In genomic region chr17:59769891-59770290, GRCh38 we compare ENCODE assay signal across 14 cellular contexts.
DNase-seq lines count a peak whose midpoint lies in the region; ATAC-seq and TF ChIP-seq lines count a peak whose summit lies in the region.
"Had no signal": no experiment of that assay in that cellular context is flagged by ENCODE, and none has a peak within 500 bp of the region (broad histone marks: within the 10 kb centered on the region; RNA-seq: fewer than 3 reads in every experiment).

No MANE protein-coding gene starts in this region.

- POLR2A ChIA-PET in GM10248 (lab: Yijun Ruan, JAX): no interaction called here

- H3K4me1 ChIP-seq in ACC112 (ENCODE audit: control insufficient read depth, insufficient read depth, low read length, unreplicated experiment) (peaks cover 32% of the 10 kb centered on the region), left lung (peaks cover 13 to 52% of the 10 kb centered on the region in 2 donors)

- intact Hi-C loops in left lung (cut with DNase I) (no loop called here), Calu3 (cut with micrococcal nuclease; ENCODE audit: unreplicated experiment) (no loop called here)

- no peak for ATAC-seq in activated naive CD8-positive, alpha-beta T cell treated with anti-CD3 and anti-CD28 coated beads, Interleukin-2, amount 50 U/mL, for 24 hours
- ATAC-seq in left lung: peak; percentile 67
- ATAC-seq in HG03159 (IDR thresholded peaks at IDR 0.05; ENCODE audit: unreplicated experiment): no peak
- ATAC-seq: CD8-positive, alpha-beta T cell had no signal

- CTCF ChIA-PET in GM10248 (lab: Yijun Ruan, JAX): interaction anchor here (2.1 to 2.7 kb wide), 2 partner anchors 10 to 16 kb away, joined by 6 to 11 read pairs; no protein-coding TSS in a partner anchor
- CTCF ChIA-PET in Calu3 (lab: Charles Lee): interaction anchor here (0.6 to 1.0 kb wide), 2 partner anchors 12 to 646 kb away, joined by 3 to 4 read pairs; no protein-coding TSS in a partner anchor

- H3K27me3 ChIP-seq in ACC112 (ENCODE audit: insufficient read depth, low read length): no peaks in the 10 kb centered on the region
- H3K27me3 ChIP-seq in left lung: no peaks in the 10 kb centered on the region
- H3K27me3 ChIP-seq: hepatocyte had no signal

- no peaks in the 10 kb centered on the region for H3K9me3 ChIP-seq in left lung

- BruUV-seq in Calu3 (replicated peaks; lab: Mats Ljungman, UMichigan): no TSS peak

- peak overlapping the region; percentile 64 for H3K27ac Mint-ChIP-seq in activated naive CD8-positive, alpha-beta T cell treated with anti-CD3 and anti-CD28 coated beads, Interleukin-2, amount 50 U/mL, for 24 hours
- no peak overlapping the region for H3K27ac Mint-ChIP-seq in Calu3 (ENCODE audit: unreplicated experiment)
- H3K27ac Mint-ChIP-seq: CD8-positive, alpha-beta T cell; type B pancreatic cell had no signal

- no peak overlapping the region for H2AFZ ChIP-seq in ACC112 (ENCODE audit: low read length, unreplicated experiment)
- H2AFZ ChIP-seq: hepatocyte had no signal

- H3K9me3 Mint-ChIP-seq in activated naive CD8-positive, alpha-beta T cell treated with anti-CD3 and anti-CD28 coated beads, Interleukin-2, amount 50 U/mL, for 24 hours: no peaks in the 10 kb centered on the region
- no peaks in the 10 kb centered on the region for H3K9me3 Mint-ChIP-seq in Calu3 (ENCODE audit: low read depth, unreplicated experiment)
- H3K9me3 Mint-ChIP-seq: CD8-positive, alpha-beta T cell; type B pancreatic cell had no signal

- H3K36me3 ChIP-seq in ACC112 (ENCODE audit: insufficient read depth, low read length) (peaks cover 10% of the 10 kb centered on the region), left lung (peaks cover 0 to 45% of the 10 kb centered on the region in 2 donors)

- H3K36me3 Mint-ChIP-seq in activated naive CD8-positive, alpha-beta T cell treated with anti-CD3 and anti-CD28 coated beads, Interleukin-2, amount 50 U/mL, for 24 hours (ENCODE audit: low read depth): peaks cover 43% of the 10 kb centered on the region
- H3K36me3 Mint-ChIP-seq in Calu3 (ENCODE audit: insufficient read depth, unreplicated experiment): peaks cover 24% of the 10 kb centered on the region

- no peaks in the 10 kb centered on the region for H3K27me3 Mint-ChIP-seq in activated naive CD8-positive, alpha-beta T cell treated with anti-CD3 and anti-CD28 coated beads, Interleukin-2, amount 50 U/mL, for 24 hours
- H3K27me3 Mint-ChIP-seq in Calu3 (ENCODE audit: unreplicated experiment): no peaks in the 10 kb centered on the region
- H3K27me3 Mint-ChIP-seq: type B pancreatic cell had no signal

- H3K4me3 ChIP-seq in ACC112 (ENCODE audit: low read depth, low read length) (no peak overlapping the region), left lung (no peak overlapping the region)
- H3K4me3 ChIP-seq: hepatocyte had no signal

- DNase-seq in HCEC 1CT (peak; percentile 45), left lung (no peak), GM10248 (ENCODE audit: extremely low spot score) (no peak), cerebellar nuclear complex (lab: John Stamatoyannopoulos, UW) (no peak), Calu3 (no peak)
- no peak for DNase-seq in activated naive CD8-positive, alpha-beta T cell treated with anti-CD3 and anti-CD28 coated beads, Interleukin-2, amount 50 U/mL, for 24 hours
- DNase-seq: activated CD4-positive, CD25-positive, alpha-beta regulatory T cell; CD8-positive, alpha-beta T cell; NCI-H345; SHP77 treated with DMSO at 0.1 percent for 48 hours had no signal

- peaks cover 47% of the 10 kb centered on the region for H3K4me1 Mint-ChIP-seq in activated naive CD8-positive, alpha-beta T cell treated with anti-CD3 and anti-CD28 coated beads, Interleukin-2, amount 50 U/mL, for 24 hours
- no peaks in the 10 kb centered on the region for H3K4me1 Mint-ChIP-seq in Calu3 (ENCODE audit: low read depth, unreplicated experiment)

- peaks cover 5% of the 10 kb centered on the region for H3K79me2 ChIP-seq in ACC112 (ENCODE audit: control insufficient read depth, insufficient read depth, low read length, unreplicated experiment)

- TF ChIP-seq CTCF in left lung (IDR thresholded peaks at IDR 0.05) (no peak), GM10248 (IDR thresholded peaks at IDR 0.05; ENCODE audit: control extremely low read depth, extremely low read depth, low read depth, missing control alignments) (no peak), Calu3 (IDR thresholded peaks at IDR 0.05; ENCODE audit: unreplicated experiment) (no peak)

- H3K27ac ChIP-seq in ACC112 (ENCODE audit: low read depth, low read length): peak overlapping the region; percentile 83
- H3K27ac ChIP-seq in left lung: peak overlapping the region; percentile 57 to 76
- H3K27ac ChIP-seq: hepatocyte had no signal

- no peak overlapping the region for H3K4me3 Mint-ChIP-seq in activated naive CD8-positive, alpha-beta T cell treated with anti-CD3 and anti-CD28 coated beads, Interleukin-2, amount 50 U/mL, for 24 hours
- no peak overlapping the region for H3K4me3 Mint-ChIP-seq in Calu3 (ENCODE audit: low read depth, unreplicated experiment)
- H3K4me3 Mint-ChIP-seq: CD8-positive, alpha-beta T cell; type B pancreatic cell had no signal
